1 cellular context compared by ENCODE assay signal in genomic region chr6:161050134-161050765, GRCh38.
TF ChIP-seq lines count a peak whose summit lies in the region.

No MANE protein-coding gene starts in this region.

TF ChIP-seq in GM12878, 131 proteins besides CTCF, POLR2A, EP300 and RAD21 (continued from another document):
- TF ChIP-seq ZBTB11 (CRISPR knock-in tag; IDR thresholded peaks at IDR 0.05): no peak
- TF ChIP-seq HDAC6 (IDR thresholded peaks at IDR 0.05; ENCODE audit: unreplicated experiment): no peak
- no peak for TF ChIP-seq CHD4 (IDR thresholded peaks at IDR 0.05)
- TF ChIP-seq NFYA (IDR thresholded peaks at IDR 0.05; ENCODE audit: borderline replicate concordance, low read depth, low read length): no peak
- TF ChIP-seq YY1 (IDR thresholded peaks at IDR 0.05; ENCODE audit: low read depth, low read length): no peak
- TF ChIP-seq MTA3 (IDR thresholded peaks at IDR 0.05; ENCODE audit: borderline replicate concordance, low read length): no peak
- no peak for TF ChIP-seq E2F8 (IDR thresholded peaks at IDR 0.05; ENCODE audit: low read depth, partially characterized antibody)
- TF ChIP-seq MLLT1 (IDR thresholded peaks at IDR 0.05): no peak
- TF ChIP-seq FOXK2 (IDR thresholded peaks at IDR 0.05): no peak
- TF ChIP-seq ZBED1 (IDR thresholded peaks at IDR 0.05; ENCODE audit: borderline replicate concordance): no peak
- peak; percentile 55 for TF ChIP-seq RUNX3 (IDR thresholded peaks at IDR 0.05; ENCODE audit: low read length)
- no peak for TF ChIP-seq CBX3 (IDR thresholded peaks at IDR 0.05; ENCODE audit: borderline replicate concordance, low read depth)
- 0 out of 2 replicates have a peak, but pooled peaks have one; percentile 44 for TF ChIP-seq ATF2 (IDR thresholded peaks at IDR 0.05; ENCODE audit: low read length)
- no peak for TF ChIP-seq MYB (IDR thresholded peaks at IDR 0.05; ENCODE audit: borderline replicate concordance, low read depth, low read length)
- TF ChIP-seq SMAD5 (IDR thresholded peaks at IDR 0.05; ENCODE audit: low read depth): no peak
- TF ChIP-seq MEF2B (IDR thresholded peaks at IDR 0.05; ENCODE audit: partially characterized antibody, poor library complexity, severe bottlenecking): no peak
- 0 out of 2 replicates have a peak, but pooled peaks have one; percentile 12 for TF ChIP-seq CREB1 (IDR thresholded peaks at IDR 0.05; ENCODE audit: low read depth)
- TF ChIP-seq JUNB (IDR thresholded peaks at IDR 0.05): peak; percentile 48
- no peak for TF ChIP-seq CEBPZ (IDR thresholded peaks at IDR 0.05; ENCODE audit: low read depth, low read length)
- TF ChIP-seq GABPA (IDR thresholded peaks at IDR 0.05; ENCODE audit: low read depth): no peak
- no peak for TF ChIP-seq TBL1XR1 (IDR thresholded peaks at IDR 0.05; ENCODE audit: low read depth, low read length)
- TF ChIP-seq CBFB (IDR thresholded peaks at IDR 0.05; ENCODE audit: low read depth): peak; percentile 37; the same call in 1 of the 2 replicates
- peak; percentile 41; the same call in 1 of the 2 replicates for TF ChIP-seq NFIC (IDR thresholded peaks at IDR 0.05; ENCODE audit: low read depth, low read length)
- TF ChIP-seq IRF5 (IDR thresholded peaks at IDR 0.05; ENCODE audit: borderline replicate concordance): no peak
- no peak for TF ChIP-seq MXI1 (IDR thresholded peaks at IDR 0.05; ENCODE audit: low read depth, low read length)
- peak in 1 of 2 experiments; percentile 25; a peak in 1 of 4 replicates for TF ChIP-seq ETV6 (conservative IDR thresholded peaks at IDR 0.05 in 1 of 2, IDR thresholded peaks at IDR 0.05 in 1 of 2; ENCODE audit: borderline replicate concordance in 1 of 2, low read depth in 1 of 2)
- TF ChIP-seq USF1 (IDR thresholded peaks at IDR 0.05; ENCODE audit: borderline replicate concordance, extremely low read length, insufficient read depth, low read depth, low read length): no peak
- no peak for TF ChIP-seq HDAC2 (IDR thresholded peaks at IDR 0.05)
